ENCODE assay signal across 18 cellular contexts in genomic region chr2:18475884-18476283, GRCh38.
DNase-seq lines count a peak whose midpoint lies in the region; ATAC-seq, FAIRE-seq and TF ChIP-seq lines count a peak whose summit lies in the region.
"Had no signal": no experiment of that assay in that cellular context is flagged by ENCODE, and none has a peak within 500 bp of the region (broad histone marks: within the 10 kb centered on the region; RNA-seq: fewer than 3 reads in every experiment).

No MANE protein-coding gene starts in this region.

- peaks cover 18% of the 10 kb centered on the region for H3K4me1 Mint-ChIP-seq in astrocyte (ENCODE audit: low read depth, unreplicated experiment)
- H3K4me1 Mint-ChIP-seq: B cell had no signal

- peaks cover 3% of the 10 kb centered on the region for H3K9me3 Mint-ChIP-seq in astrocyte (ENCODE audit: unreplicated experiment)
- H3K9me3 Mint-ChIP-seq: CD8-positive, alpha-beta T cell; GM23338 had no signal

- no peak overlapping the region for H3K4me2 ChIP-seq in HepG2 (ENCODE audit: low read depth, low read length)
- H3K4me2 ChIP-seq in astrocyte (ENCODE audit: low read length), result no peak overlapping the region
- no peak overlapping the region for H3K4me2 ChIP-seq in fibroblast of lung (ENCODE audit: extremely low read depth, insufficient read depth, low read length)
- H3K4me2 ChIP-seq: BLaER1 treated with 17β-estradiol and CSF1 and Interleukin-3, amounts not matched to agents 10 nM and 100 nM; GM23338 had no signal

- 27% methylated on average over 2 of the region's 2 CpGs for WGBS in HepG2 (ENCODE audit: low lambda C conversion rate)
- WGBS in right lobe of liver (ENCODE audit: insufficient coverage, low coverage, low lambda C conversion rate, missing lambda C conversion rate), result 46% methylated on average over 2 of the region's 2 CpGs

- FAIRE-seq in HepG2 (lab: Jason Lieb, UNC) (no peak), astrocyte (lab: Jason Lieb, UNC) (no peak)
- FAIRE-seq: GM12878, GM19239, H54 had no signal

- no peaks in the 10 kb centered on the region for H3K9me3 ChIP-seq in HepG2 (ENCODE audit: low read length)
- H3K9me3 ChIP-seq in right lobe of liver, result no peaks in the 10 kb centered on the region
- no peaks in the 10 kb centered on the region for H3K9me3 ChIP-seq in astrocyte (ENCODE audit: insufficient read depth, low read depth, low read length)
- no peaks in the 10 kb centered on the region for H3K9me3 ChIP-seq in fibroblast of lung (ENCODE audit: control insufficient read depth, insufficient read depth, low read depth, low read length)
- no peaks in the 10 kb centered on the region for H3K9me3 ChIP-seq in MG63
- H3K9me3 ChIP-seq: BLaER1 treated with 17β-estradiol and CSF1 and Interleukin-3, amounts not matched to agents 10 nM and 100 nM had no signal

- TF ChIP-seq POLR2A in HepG2 (IDR thresholded peaks at IDR 0.05; ENCODE audit: insufficient read depth in 1 of 2, low read depth in 2 of 2, low read length in 2 of 2) (no peak), right lobe of liver (IDR thresholded peaks at IDR 0.05) (no peak)

- no peak overlapping the region for H3K27ac Mint-ChIP-seq in astrocyte (ENCODE audit: unreplicated experiment)
- H3K27ac Mint-ChIP-seq: B cell; CD8-positive, alpha-beta T cell; GM23338 had no signal

- H3K4me1 ChIP-seq in HepG2 (ENCODE audit: insufficient read depth, low read length) (no peaks in the 10 kb centered on the region), right lobe of liver (no peaks in the 10 kb centered on the region), astrocyte (ENCODE audit: insufficient read depth, low read length) (peaks cover 17% of the 10 kb centered on the region), fibroblast of lung (ENCODE audit: control insufficient read depth, extremely low read depth, insufficient read depth, low read length) (peaks cover 12% of the 10 kb centered on the region)
- H3K4me1 ChIP-seq: BLaER1 treated with 17β-estradiol and CSF1 and Interleukin-3, amounts not matched to agents 10 nM and 100 nM had no signal

- in situ Hi-C loops in HepG2 (cut with HindIII; ENCODE audit: extremely low pct_ligation_motif_present, low pct_unique_long_range_greater_than_20kb), result no loop called here

- TF ChIP-seq CTCF in HepG2 (CRISPR knock-in tag; IDR thresholded peaks at IDR 0.05) (no peak), right lobe of liver (IDR thresholded peaks at IDR 0.05) (no peak), astrocyte (IDR thresholded peaks at IDR 0.05; ENCODE audit: insufficient read depth, low read depth, low read length) (no peak), fibroblast of lung (conservative IDR thresholded peaks at IDR 0.05 in 1 of 2, IDR thresholded peaks at IDR 0.05 in 1 of 2; ENCODE audit: low read depth in 1 of 2, low read length in 2 of 2) (no peak)

- H3K27ac ChIP-seq in HepG2 (ENCODE audit: extremely low read length, insufficient read depth, low read length) (no peak overlapping the region), right lobe of liver (no peak overlapping the region), astrocyte (ENCODE audit: low read depth, low read length) (no peak overlapping the region), fibroblast of lung (ENCODE audit: insufficient read depth, low read length) (no peak overlapping the region)
- H3K27ac ChIP-seq: BLaER1 treated with 17β-estradiol and CSF1 and Interleukin-3, amounts not matched to agents 10 nM and 100 nM had no signal

- H4K20me1 ChIP-seq in HepG2 (ENCODE audit: insufficient read depth, low read length) (no peaks in the 10 kb centered on the region), astrocyte (ENCODE audit: insufficient read depth, low read length) (no peaks in the 10 kb centered on the region), fibroblast of lung (ENCODE audit: control insufficient read depth, extremely low read depth, insufficient read depth, low read length) (no peaks in the 10 kb centered on the region)
- H4K20me1 ChIP-seq: BLaER1 treated with 17β-estradiol and CSF1 and Interleukin-3, amounts not matched to agents 10 nM and 100 nM had no signal

- BruUV-seq in HepG2 (replicated peaks; lab: Mats Ljungman, UMichigan), result no TSS peak

- no peak for TF ChIP-seq RAD21 in HepG2 (CRISPR knock-in tag; IDR thresholded peaks at IDR 0.05)

- H3K36me3 ChIP-seq in HepG2 (replicated peaks in 1 of 2; ENCODE audit: control insufficient read depth in 1 of 2, insufficient read depth in 2 of 2, low read length in 2 of 2) (no peaks in the 10 kb centered on the region), right lobe of liver (no peaks in the 10 kb centered on the region), astrocyte (ENCODE audit: insufficient read depth, low read length) (no peaks in the 10 kb centered on the region), fibroblast of lung (ENCODE audit: control insufficient read depth, insufficient read depth, low read length) (no peaks in the 10 kb centered on the region), MG63 (no peaks in the 10 kb centered on the region)
- H3K36me3 ChIP-seq: BLaER1 treated with 17β-estradiol and CSF1 and Interleukin-3, amounts not matched to agents 10 nM and 100 nM had no signal

- peaks cover 0 to 13% of the 10 kb centered on the region in 2 experiments; a peak in 2 of 5 replicates for H3K27me3 ChIP-seq in HepG2 (ENCODE audit: control insufficient read depth in 1 of 2, insufficient read depth in 2 of 2, low read length in 2 of 2)
- H3K27me3 ChIP-seq in right lobe of liver, result no peaks in the 10 kb centered on the region
- no peaks in the 10 kb centered on the region for H3K27me3 ChIP-seq in astrocyte (ENCODE audit: insufficient read depth, low read length)
- no peaks in the 10 kb centered on the region for H3K27me3 ChIP-seq in fibroblast of lung (ENCODE audit: control insufficient read depth, insufficient read depth, low read length)
- no peaks in the 10 kb centered on the region for H3K27me3 ChIP-seq in MG63
- H3K27me3 ChIP-seq: BLaER1 treated with 17β-estradiol and CSF1 and Interleukin-3, amounts not matched to agents 10 nM and 100 nM had no signal

- no peak overlapping the region for H3K4me3 Mint-ChIP-seq in astrocyte (ENCODE audit: unreplicated experiment)
- H3K4me3 Mint-ChIP-seq: B cell; CD8-positive, alpha-beta T cell; GM23338 had no signal

- H3K4me3 ChIP-seq in HepG2 (replicated peaks in 1 of 3; ENCODE audit: insufficient read depth in 1 of 3, low read depth in 2 of 3, low read length in 3 of 3) (no peak overlapping the region), right lobe of liver (no peak overlapping the region), astrocyte (ENCODE audit: insufficient read depth, low read depth, low read length) (no peak overlapping the region), fibroblast of lung (replicated peaks in 1 of 4; ENCODE audit: control extremely low read depth in 1 of 4, insufficient read depth in 1 of 4, low read depth in 3 of 4, low read length in 4 of 4) (no peak overlapping the region), MG63 (no peak overlapping the region)
- H3K4me3 ChIP-seq: BLaER1 treated with 17β-estradiol and CSF1 and Interleukin-3, amounts not matched to agents 10 nM and 100 nM; GM12878; GM23338 had no signal

- no peak for ATAC-seq in HepG2
- ATAC-seq in right lobe of liver, result no peak
- ATAC-seq in HG02840 (IDR thresholded peaks at IDR 0.05; ENCODE audit: low FRiP score, unreplicated experiment), result no peak
- ATAC-seq: CD8-positive, alpha-beta T cell; GM12878; GM23338 had no signal

- intact Hi-C loops in HepG2 (cut with micrococcal nuclease; ENCODE audit: unreplicated experiment), result no loop called here
- intact Hi-C loops in right lobe of liver (cut with DNase I), result no loop called here

- DNase-seq in HepG2 (ENCODE audit: low spot score), result no peak
- DNase-seq in right lobe of liver, result no peak
- peak; percentile 41 for DNase-seq in astrocyte (ENCODE audit: low read depth)
- DNase-seq in fibroblast of lung (ENCODE audit: low read depth in 2 of 2), result peak; percentile 30 to 51
- DNase-seq in iPS-NIHi7 (ENCODE audit: extremely low spot score), result no peak
- no peak for DNase-seq in MG63
- DNase-seq: Calu3; CD8-positive, alpha-beta T cell; DND-41; EL; KBM-7 had no signal

- H3K36me3 Mint-ChIP-seq in astrocyte (ENCODE audit: low read depth, unreplicated experiment), result no peaks in the 10 kb centered on the region
- H3K36me3 Mint-ChIP-seq: CD8-positive, alpha-beta T cell had no signal

- POLR2A ChIA-PET in HepG2 (lab: Yijun Ruan, JAX), result no interaction called here

- TF ChIP-seq EP300 in HepG2 (IDR thresholded peaks at IDR 0.05; ENCODE audit: low read depth in 2 of 2, low read length in 2 of 2), result no peak
- no peak for TF ChIP-seq EP300 in HepG2 (CRISPR knock-in tag; IDR thresholded peaks at IDR 0.05; ENCODE audit: borderline replicate concordance)

- peaks cover 3% of the 10 kb centered on the region for H3K27me3 Mint-ChIP-seq in astrocyte (ENCODE audit: low read depth, unreplicated experiment)

- H3K9ac ChIP-seq in HepG2 (ENCODE audit: insufficient read depth, low read depth, low read length), result no peak overlapping the region
- no peak overlapping the region for H3K9ac ChIP-seq in astrocyte (ENCODE audit: low read length)
- H3K9ac ChIP-seq in fibroblast of lung (ENCODE audit: insufficient read depth, low read length), result no peak overlapping the region
- H3K9ac ChIP-seq: BLaER1 treated with 17β-estradiol and CSF1 and Interleukin-3, amounts not matched to agents 10 nM and 100 nM had no signal

- H3K79me2 ChIP-seq in HepG2 (ENCODE audit: insufficient read depth, low read length) (no peaks in the 10 kb centered on the region), astrocyte (ENCODE audit: insufficient read depth, low read length) (no peaks in the 10 kb centered on the region), fibroblast of lung (ENCODE audit: control insufficient read depth, insufficient read depth, low read length) (no peaks in the 10 kb centered on the region)

- CTCF ChIA-PET in HepG2 (lab: Yijun Ruan, JAX; ENCODE audit: low intra/inter-chr PET ratio, low total read pairs), result no interaction called here

- no peak overlapping the region for H2AFZ ChIP-seq in HepG2 (ENCODE audit: low read length)
- H2AFZ ChIP-seq in astrocyte (ENCODE audit: low read depth, low read length), result no peak overlapping the region
- no peak overlapping the region for H2AFZ ChIP-seq in fibroblast of lung (ENCODE audit: low read length)
- H2AFZ ChIP-seq: GM23338 had no signal

TF ChIP-seq in HepG2, 621 proteins besides CTCF, POLR2A, EP300 and RAD21:
- TF ChIP-seq HNRNPK (IDR thresholded peaks at IDR 0.05; ENCODE audit: low read depth, low read length, poor library complexity, severe bottlenecking) (peak; percentile 96), SAFB2 (CRISPR knock-in tag; IDR thresholded peaks at IDR 0.05; ENCODE audit: borderline replicate concordance, low read depth) (no peak)

Comparison
In these comparisons a context has a peak if more than half of its experiments do, and no peak if none do; other contexts are left out.
1. DNase-seq: peak in astrocyte (single experiment) and fibroblast of lung (2 of 2); none in HepG2 (single experiment), right lobe of liver (0 of 3), iPS-NIHi7 (single experiment) and MG63 (single experiment).